In the genomic region with DNA sequence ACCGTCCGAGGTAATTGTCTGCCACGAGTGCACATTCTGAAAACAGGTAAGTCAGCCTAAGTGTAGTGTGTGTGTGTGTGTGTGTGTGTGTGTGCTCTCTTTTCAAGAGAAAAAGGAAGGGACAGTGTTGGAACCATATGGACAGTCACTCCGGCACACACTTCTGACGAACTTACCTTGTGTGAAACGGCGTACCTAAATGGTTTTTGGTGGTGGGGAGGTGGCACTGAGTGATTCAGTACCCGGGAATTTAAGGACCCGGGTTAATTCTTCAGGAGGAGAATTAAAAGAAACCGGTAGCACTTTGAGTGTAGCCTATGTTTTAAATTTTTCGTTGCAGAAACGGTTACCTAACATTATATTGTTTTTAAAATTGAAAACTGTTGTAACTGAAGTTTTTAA, we compare ENCODE assay signal across 8 cellular contexts. TPM values are rescaled to one million over a fixed set of nuclear protein-coding genes. Genes with fewer than 3 reads are reported as not detected.
DNase-seq lines count a peak whose midpoint lies in the region; ATAC-seq and TF ChIP-seq lines count a peak whose summit lies in the region.

No MANE protein-coding gene starts in this region.

- H3K36me3 ChIP-seq in breast epithelium: no peaks in the 10 kb centered on the region
- no peaks in the 10 kb centered on the region for H3K36me3 ChIP-seq in mesendoderm (ENCODE audit: control insufficient read depth, insufficient read depth, low read length)

- H3K23ac ChIP-seq in mesendoderm (ENCODE audit: low read length): no peak overlapping the region

- peak overlapping the region; percentile 89 for H3K4me3 ChIP-seq in AG10803 (ENCODE audit: low read length)
- H3K4me3 ChIP-seq in breast epithelium: peak overlapping the region; percentile 73 to 92 (median 76)
- H3K4me3 ChIP-seq in mesendoderm (ENCODE audit: low read length): peak overlapping the region; percentile 79

- no peaks in the 10 kb centered on the region for H3K27me3 ChIP-seq in breast epithelium
- H3K27me3 ChIP-seq in mesendoderm (ENCODE audit: insufficient read depth, low read length, poor library complexity): no peaks in the 10 kb centered on the region

- intact Hi-C loops in breast epithelium (cut with DNase I; ENCODE audit: low total_unique reads): no loop called here

- H3K27ac ChIP-seq in breast epithelium (peak overlapping the region; percentile 97 to 98), mesendoderm (ENCODE audit: low read depth, low read length) (peak overlapping the region; percentile 55)

- peaks cover 29% of the 10 kb centered on the region for H3K79me2 ChIP-seq in mesendoderm (ENCODE audit: control insufficient read depth, insufficient read depth, low read length)

- TF ChIP-seq CTCF in AG10803 (conservative IDR thresholded peaks at IDR 0.05; ENCODE audit: low read length) (no peak), breast epithelium (IDR thresholded peaks at IDR 0.05) (no peak), GM13977 (IDR thresholded peaks at IDR 0.05; ENCODE audit: extremely low read depth, insufficient read depth, missing control alignments) (no peak)

- H2BK15ac ChIP-seq in mesendoderm (replicated peaks; ENCODE audit: low read depth): no peak overlapping the region

- WGBS in mesendoderm (ENCODE audit: extremely low coverage, insufficient coverage, low lambda C conversion rate): no CpG with 5 or more reads among the region's 12 CpGs

- H3K56ac ChIP-seq in mesendoderm (ENCODE audit: low read length): peak overlapping the region; percentile 95

- H2AK5ac ChIP-seq in mesendoderm (ENCODE audit: low read length): no peak overlapping the region

- no peak for TF ChIP-seq POLR2A in breast epithelium (IDR thresholded peaks at IDR 0.05)

- H4K8ac ChIP-seq in mesendoderm (ENCODE audit: low read depth, low read length): no peak overlapping the region

- H3K4me2 ChIP-seq in mesendoderm (ENCODE audit: low read length): no peak overlapping the region

- DNase-seq in AG10803 (ENCODE audit: low read depth): no peak
- DNase-seq in breast epithelium (ENCODE audit: low spot score in 2 of 2): no peak
- DNase-seq in mesendoderm: no peak
- DNase-seq in KG1 (lab: John Stamatoyannopoulos, UW): no peak
- DNase-seq in GM13977 (ENCODE audit: low spot score): no peak

- peak; percentile 2 for ATAC-seq in HG03469 (IDR thresholded peaks at IDR 0.05; ENCODE audit: unreplicated experiment)
- no peak for ATAC-seq in GM18520 (IDR thresholded peaks at IDR 0.05; ENCODE audit: unreplicated experiment)
- no peak for ATAC-seq in HG02973 (IDR thresholded peaks at IDR 0.05; ENCODE audit: unreplicated experiment)

- no peak overlapping the region for H3K18ac ChIP-seq in mesendoderm (ENCODE audit: low read length)

- H2BK5ac ChIP-seq in mesendoderm (ENCODE audit: low read length): no peak overlapping the region

- H3K4ac ChIP-seq in mesendoderm (ENCODE audit: low read depth, low read length): no peak overlapping the region

- in situ Hi-C loops in GM13977 (cut with MboI; ENCODE audit: low pct_unique_long_range_greater_than_20kb, low sequenced_read_pairs, unreplicated experiment): no loop called here

- peak overlapping the region; percentile 86 for H3K9ac ChIP-seq in mesendoderm (ENCODE audit: low read length)

- peaks cover 3 to 8% of the 10 kb centered on the region in 2 donors for H3K4me1 ChIP-seq in breast epithelium
- no peaks in the 10 kb centered on the region for H3K4me1 ChIP-seq in mesendoderm (ENCODE audit: control insufficient read depth, low read depth, low read length)

- peaks cover 2% of the 10 kb centered on the region for H3K79me1 ChIP-seq in mesendoderm (ENCODE audit: low read length)

- no peak overlapping the region for H4K5ac ChIP-seq in mesendoderm (ENCODE audit: low read length)

- H3K9me3 ChIP-seq in breast epithelium: no peaks in the 10 kb centered on the region

- no peak overlapping the region for H2BK120ac ChIP-seq in mesendoderm (ENCODE audit: low read depth, low read length)

RNA-seq across cellular contexts. Expression of gene ODR4, which starts 0.3 kb away (rescaled TPM):
- total RNA-seq in breast epithelium: 10 to 100 TPM; 20.0 to 32.6 (median 25.9) TPM
- 12.1 TPM for polyA plus RNA-seq in mesendoderm (2013, experiment 1 of 2)
- 12.4 TPM for polyA plus RNA-seq in mesendoderm (2013, experiment 2 of 2)

RNA-seq across cellular contexts. Expression of gene TPR, which starts 0.9 kb away (rescaled TPM):
- total RNA-seq in breast epithelium: 10 to 100 TPM; 76.0 to 96.7 (median 90.9) TPM
- polyA plus RNA-seq in mesendoderm (2013, experiment 1 of 2): 55.4 TPM
- polyA plus RNA-seq in mesendoderm (2013, experiment 2 of 2): 52.7 TPM
